28 cellular contexts compared by ENCODE assay signal in genomic region chr6:96450760-96451116, GRCh38.
"Had no signal": no experiment of that assay in that cellular context is flagged by ENCODE, and none has a peak within 500 bp of the region (broad histone marks: within the 10 kb centered on the region; RNA-seq: fewer than 3 reads in every experiment).

No MANE protein-coding gene starts in this region.

- DNase-seq: activated CD4-positive, alpha-beta T cell treated with anti-CD3 and anti-CD28 coated beads for 48 hours; activated CD4-positive, alpha-beta T cell treated with anti-CD3 and anti-CD28 coated beads, Interleukin-2, amount 50 U/mL, for 4 hours; activated CD4-positive, CD25-positive, alpha-beta regulatory T cell treated with anti-CD3 and anti-CD28 coated beads, Interleukin-2, amount 50 U/mL, for 72 hours; activated CD8-positive, alpha-beta memory T cell treated with anti-CD3 and anti-CD28 coated beads, Interleukin-2, amount 50 U/mL, for 48 hours; activated CD8-positive, alpha-beta T cell treated with anti-CD3 and anti-CD28 coated beads, Interleukin-2, amount 10 ng/mL, durations not matched to agents 7 days and 5 days; activated naive CD4-positive, alpha-beta T cell treated with anti-CD3 and anti-CD28 coated beads, Interleukin-2, amount 50 U/mL, for 16 hours; activated naive CD8-positive, alpha-beta T cell treated with anti-CD3 and anti-CD28 coated beads, Interleukin-2, amount 10 ng/mL, durations not matched to agents 7 days and 5 days; activated T-cell treated with anti-CD3 and anti-CD28 coated beads, Interleukin-2, amount 50 U/mL, for 1 hour; adrenal gland; caudate nucleus; MV-4-11; NCI-H1092 treated with DMSO at 0.1 percent for 48 hours; NCI-H1417 treated with DMSO at 0.1 percent for 48 hours; NCI-H1694; NCI-H2029; NCI-H2107; NCI-H2171 treated with DMSO at 0.1 percent for 48 hours; NCI-H226; NCI-H526; NCI-H774; Peyer's patch; SHP77 had no signal

- H3K36me3 Mint-ChIP-seq: activated naive CD8-positive, alpha-beta T cell treated with anti-CD3 and anti-CD28 coated beads, Interleukin-2, amount 10 ng/mL, durations not matched to agents 7 days and 5 days had no signal

- H3K27me3 ChIP-seq: adrenal gland, breast epithelium, MG63, Peyer's patch, SJSA1 had no signal

- H3K4me3 Mint-ChIP-seq: activated CD8-positive, alpha-beta T cell treated with anti-CD3 and anti-CD28 coated beads, Interleukin-2, amount 10 ng/mL, durations not matched to agents 7 days and 5 days; activated naive CD8-positive, alpha-beta T cell treated with anti-CD3 and anti-CD28 coated beads, Interleukin-2, amount 10 ng/mL, durations not matched to agents 7 days and 5 days; T-helper 1 cell treated with Interleukin-12 subunit alpha and Interleukin-12 subunit beta and Interleukin-4 antibody, amounts not matched to agents 30 μg/mL and 1 μg/mL, for 36 hours had no signal

- H3K9me3 Mint-ChIP-seq: T-helper 1 cell treated with Interleukin-12 subunit alpha and Interleukin-12 subunit beta and Interleukin-4 antibody, amounts not matched to agents 30 μg/mL and 1 μg/mL, for 36 hours had no signal

- H3K4me1 ChIP-seq: adrenal gland, breast epithelium, Peyer's patch, SJSA1 had no signal

- H3K27ac ChIP-seq: adrenal gland, Peyer's patch, RWPE1, SJSA1 had no signal

- H3K27me3 Mint-ChIP-seq: activated naive CD8-positive, alpha-beta T cell treated with anti-CD3 and anti-CD28 coated beads, Interleukin-2, amount 10 ng/mL, durations not matched to agents 7 days and 5 days had no signal

- H3K36me3 ChIP-seq: adrenal gland, breast epithelium, MG63, Peyer's patch, SJSA1 had no signal

- H3K4me3 ChIP-seq: adrenal gland, breast epithelium, MG63, Peyer's patch, SJSA1 had no signal

- H3K9me3 ChIP-seq: adrenal gland, Peyer's patch, SJSA1 had no signal

- H3K4me1 Mint-ChIP-seq: activated naive CD8-positive, alpha-beta T cell treated with anti-CD3 and anti-CD28 coated beads, Interleukin-2, amount 10 ng/mL, durations not matched to agents 7 days and 5 days had no signal

- H3K27ac Mint-ChIP-seq: activated CD8-positive, alpha-beta T cell treated with anti-CD3 and anti-CD28 coated beads, Interleukin-2, amount 10 ng/mL, durations not matched to agents 7 days and 5 days; activated naive CD8-positive, alpha-beta T cell treated with anti-CD3 and anti-CD28 coated beads, Interleukin-2, amount 10 ng/mL, durations not matched to agents 7 days and 5 days; T-helper 1 cell treated with Interleukin-12 subunit alpha and Interleukin-12 subunit beta and Interleukin-4 antibody, amounts not matched to agents 30 μg/mL and 1 μg/mL, for 36 hours had no signal

- ATAC-seq: activated CD8-positive, alpha-beta T cell treated with anti-CD3 and anti-CD28 coated beads, Interleukin-2, amount 10 ng/mL, durations not matched to agents 7 days and 5 days; SK-N-SH treated with all-trans-retinoic acid at 6 μM for 48 hours had no signal
